In the genomic region with DNA sequence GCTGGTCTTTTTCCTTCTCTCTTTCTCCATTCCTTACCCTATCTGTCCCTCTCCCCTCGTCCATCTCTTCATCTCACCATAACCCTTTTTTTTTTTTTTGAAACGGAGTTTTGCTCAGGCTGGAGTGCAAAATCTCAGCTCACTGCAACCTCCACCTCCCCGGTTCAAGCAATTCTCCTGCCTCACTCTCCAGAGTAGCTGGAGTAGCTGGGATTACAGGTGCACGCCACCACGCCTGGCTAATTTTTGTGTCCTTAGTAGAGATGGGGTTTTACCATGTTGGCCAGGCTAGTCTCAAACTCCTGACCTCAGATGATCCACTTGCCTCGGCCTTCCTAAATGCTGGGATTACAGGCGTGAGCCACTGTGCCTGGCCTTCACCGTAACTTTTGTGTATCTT, we compare ENCODE assay signal across 1 cellular context.
TF ChIP-seq lines count a peak whose summit lies in the region.

No MANE protein-coding gene starts in this region.

TF ChIP-seq in HepG2, 621 proteins besides CTCF, POLR2A, EP300 and RAD21:
- 0 out of 2 replicates have a peak, but pooled peaks have one; percentile 37 for TF ChIP-seq EZH2 (conservative IDR thresholded peaks at IDR 0.05; ENCODE audit: low read depth, low read length)
TF ChIP-seq in HepG2: peak in this region for 1; not testable (repeated sequence) for 620.
